ENCODE assay signal across 29 cellular contexts in the genomic region with DNA sequence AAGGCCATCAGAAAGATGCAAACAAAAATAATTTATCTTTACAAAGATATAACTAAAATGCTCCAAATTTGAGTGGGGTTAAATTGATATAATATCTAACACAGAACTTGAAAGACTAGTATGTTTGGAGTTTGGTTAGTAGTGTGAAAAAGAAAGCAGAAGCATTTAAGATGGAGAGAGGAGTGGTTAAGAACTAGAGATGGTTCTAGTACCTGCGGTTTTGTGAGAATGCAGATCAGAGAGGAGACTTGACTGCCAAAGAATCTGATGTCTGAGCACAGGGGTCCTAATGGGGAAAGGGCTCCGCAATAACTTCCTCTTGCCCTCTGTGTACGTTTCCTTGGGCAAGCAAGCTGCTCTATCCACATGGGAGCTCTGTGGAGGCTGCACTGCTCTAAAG.
"Had no signal": no experiment of that assay in that cellular context is flagged by ENCODE, and none has a peak within 500 bp of the region (broad histone marks: within the 10 kb centered on the region; RNA-seq: fewer than 3 reads in every experiment).

No MANE protein-coding gene starts in this region.

- ATAC-seq: effector memory CD8-positive, alpha-beta T cell; esophagus mucosa; foreskin keratinocyte; gastrocnemius medialis; gastroesophageal sphincter; heart left ventricle; heart right ventricle had no signal

- FAIRE-seq: colon, endometrium, endothelial cell of umbilical vein, frontal cortex had no signal

- H3K27me3 ChIP-seq: colonic mucosa, esophagus muscularis mucosa, esophagus squamous epithelium, foreskin keratinocyte, gastrocnemius medialis, gastroesophageal sphincter, heart left ventricle, heart right ventricle had no signal

- H3K27ac Mint-ChIP-seq: dendritic cell treated with granulocyte-macrophage colony-stimulating factor and Interleukin-4, amounts not matched to agents 40 ng/mL and 50 ng/mL, for 4 days; effector memory CD8-positive, alpha-beta T cell; endodermal cell had no signal

- H3K4me1 ChIP-seq: colonic mucosa, esophagus muscularis mucosa, esophagus squamous epithelium, foreskin keratinocyte, gastrocnemius medialis, gastroesophageal sphincter, heart left ventricle, heart right ventricle had no signal

- DNase-seq: colonic mucosa; cortex of kidney; dermis blood vessel endothelial cell; dorsolateral prefrontal cortex; effector CD4-positive, alpha-beta T cell; effector CD8-positive, alpha-beta T cell; effector memory CD4-positive, alpha-beta T cell; effector memory CD8-positive, alpha-beta T cell; endodermal cell; erythroblast; esophagus squamous epithelium; foreskin fibroblast; foreskin keratinocyte; foreskin melanocyte; gastrocnemius medialis; glutamatergic neuron; head of caudate nucleus; heart left ventricle; heart right ventricle had no signal

- H3K4me3 ChIP-seq: colonic mucosa, coronary artery, dorsolateral prefrontal cortex, esophagus muscularis mucosa, esophagus squamous epithelium, gastrocnemius medialis, gastroesophageal sphincter, heart left ventricle, heart right ventricle had no signal

- H3K36me3 ChIP-seq: colonic mucosa, esophagus muscularis mucosa, esophagus squamous epithelium, gastrocnemius medialis, gastroesophageal sphincter, heart left ventricle, heart right ventricle had no signal

- H3K9me3 Mint-ChIP-seq: endodermal cell had no signal

- H3K4me1 Mint-ChIP-seq: endodermal cell had no signal

- H3K9me3 ChIP-seq: colonic mucosa, esophagus squamous epithelium, gastrocnemius medialis had no signal

- H3K27ac ChIP-seq: colonic mucosa, coronary artery, dorsolateral prefrontal cortex, epithelial cell of prostate, esophagus muscularis mucosa, esophagus squamous epithelium, foreskin keratinocyte, gastrocnemius medialis, gastroesophageal sphincter, heart left ventricle, heart right ventricle had no signal

- H3K27me3 Mint-ChIP-seq: dendritic cell treated with granulocyte-macrophage colony-stimulating factor and Interleukin-4, amounts not matched to agents 40 ng/mL and 50 ng/mL, for 4 days; effector memory CD8-positive, alpha-beta T cell had no signal

- H3K4me3 Mint-ChIP-seq: dendritic cell treated with granulocyte-macrophage colony-stimulating factor and Interleukin-4, amounts not matched to agents 40 ng/mL and 50 ng/mL, for 4 days; effector memory CD8-positive, alpha-beta T cell; endodermal cell had no signal
